ENCODE assay signal across 1 cellular context in the genomic region with DNA sequence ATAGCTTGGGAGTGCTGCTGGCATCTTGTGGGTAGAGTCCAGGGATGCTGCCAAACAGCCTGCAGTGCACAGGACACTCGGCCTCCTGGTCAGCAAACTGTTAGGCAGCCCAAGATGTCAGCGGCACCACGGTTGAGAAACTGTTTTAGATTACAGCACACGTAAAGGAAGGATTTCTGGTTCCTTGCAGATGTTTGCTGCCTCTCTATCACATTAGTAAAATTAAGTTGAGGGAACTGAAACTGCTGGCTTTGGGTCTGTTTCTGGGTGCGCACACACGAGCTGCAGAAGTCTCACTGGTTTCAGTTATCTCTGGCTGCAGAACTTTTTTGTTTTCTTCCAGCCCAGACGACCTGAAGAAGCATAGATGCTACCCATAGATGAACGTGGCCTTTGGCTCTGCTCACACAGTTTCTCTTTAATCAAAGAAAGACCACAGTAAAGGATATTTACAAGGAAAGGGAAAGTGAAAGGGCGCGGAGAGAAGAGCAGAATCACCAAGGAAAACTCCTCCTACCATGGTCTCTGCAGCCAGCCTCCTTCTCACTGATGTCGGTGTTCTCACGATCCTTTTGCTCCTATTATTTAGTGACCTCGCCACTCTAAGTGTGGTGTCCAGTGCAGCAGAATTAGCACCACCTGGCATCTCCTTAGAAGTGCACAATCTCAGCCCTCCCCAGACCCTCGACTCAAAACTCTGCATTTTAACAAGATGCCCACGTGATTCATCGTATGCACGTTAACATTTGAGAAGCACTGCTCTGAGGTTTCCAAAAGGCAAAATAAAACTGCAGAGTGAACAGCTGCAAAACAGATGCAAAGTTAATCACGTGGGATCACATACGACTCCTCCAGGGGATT.
TF ChIP-seq lines count a peak whose summit lies in the region.

No MANE protein-coding gene starts in this region.

TF ChIP-seq in GM23338, 12 proteins besides CTCF, POLR2A, EP300 and RAD21 (continued from another document):
- TF ChIP-seq, protein P1, sequence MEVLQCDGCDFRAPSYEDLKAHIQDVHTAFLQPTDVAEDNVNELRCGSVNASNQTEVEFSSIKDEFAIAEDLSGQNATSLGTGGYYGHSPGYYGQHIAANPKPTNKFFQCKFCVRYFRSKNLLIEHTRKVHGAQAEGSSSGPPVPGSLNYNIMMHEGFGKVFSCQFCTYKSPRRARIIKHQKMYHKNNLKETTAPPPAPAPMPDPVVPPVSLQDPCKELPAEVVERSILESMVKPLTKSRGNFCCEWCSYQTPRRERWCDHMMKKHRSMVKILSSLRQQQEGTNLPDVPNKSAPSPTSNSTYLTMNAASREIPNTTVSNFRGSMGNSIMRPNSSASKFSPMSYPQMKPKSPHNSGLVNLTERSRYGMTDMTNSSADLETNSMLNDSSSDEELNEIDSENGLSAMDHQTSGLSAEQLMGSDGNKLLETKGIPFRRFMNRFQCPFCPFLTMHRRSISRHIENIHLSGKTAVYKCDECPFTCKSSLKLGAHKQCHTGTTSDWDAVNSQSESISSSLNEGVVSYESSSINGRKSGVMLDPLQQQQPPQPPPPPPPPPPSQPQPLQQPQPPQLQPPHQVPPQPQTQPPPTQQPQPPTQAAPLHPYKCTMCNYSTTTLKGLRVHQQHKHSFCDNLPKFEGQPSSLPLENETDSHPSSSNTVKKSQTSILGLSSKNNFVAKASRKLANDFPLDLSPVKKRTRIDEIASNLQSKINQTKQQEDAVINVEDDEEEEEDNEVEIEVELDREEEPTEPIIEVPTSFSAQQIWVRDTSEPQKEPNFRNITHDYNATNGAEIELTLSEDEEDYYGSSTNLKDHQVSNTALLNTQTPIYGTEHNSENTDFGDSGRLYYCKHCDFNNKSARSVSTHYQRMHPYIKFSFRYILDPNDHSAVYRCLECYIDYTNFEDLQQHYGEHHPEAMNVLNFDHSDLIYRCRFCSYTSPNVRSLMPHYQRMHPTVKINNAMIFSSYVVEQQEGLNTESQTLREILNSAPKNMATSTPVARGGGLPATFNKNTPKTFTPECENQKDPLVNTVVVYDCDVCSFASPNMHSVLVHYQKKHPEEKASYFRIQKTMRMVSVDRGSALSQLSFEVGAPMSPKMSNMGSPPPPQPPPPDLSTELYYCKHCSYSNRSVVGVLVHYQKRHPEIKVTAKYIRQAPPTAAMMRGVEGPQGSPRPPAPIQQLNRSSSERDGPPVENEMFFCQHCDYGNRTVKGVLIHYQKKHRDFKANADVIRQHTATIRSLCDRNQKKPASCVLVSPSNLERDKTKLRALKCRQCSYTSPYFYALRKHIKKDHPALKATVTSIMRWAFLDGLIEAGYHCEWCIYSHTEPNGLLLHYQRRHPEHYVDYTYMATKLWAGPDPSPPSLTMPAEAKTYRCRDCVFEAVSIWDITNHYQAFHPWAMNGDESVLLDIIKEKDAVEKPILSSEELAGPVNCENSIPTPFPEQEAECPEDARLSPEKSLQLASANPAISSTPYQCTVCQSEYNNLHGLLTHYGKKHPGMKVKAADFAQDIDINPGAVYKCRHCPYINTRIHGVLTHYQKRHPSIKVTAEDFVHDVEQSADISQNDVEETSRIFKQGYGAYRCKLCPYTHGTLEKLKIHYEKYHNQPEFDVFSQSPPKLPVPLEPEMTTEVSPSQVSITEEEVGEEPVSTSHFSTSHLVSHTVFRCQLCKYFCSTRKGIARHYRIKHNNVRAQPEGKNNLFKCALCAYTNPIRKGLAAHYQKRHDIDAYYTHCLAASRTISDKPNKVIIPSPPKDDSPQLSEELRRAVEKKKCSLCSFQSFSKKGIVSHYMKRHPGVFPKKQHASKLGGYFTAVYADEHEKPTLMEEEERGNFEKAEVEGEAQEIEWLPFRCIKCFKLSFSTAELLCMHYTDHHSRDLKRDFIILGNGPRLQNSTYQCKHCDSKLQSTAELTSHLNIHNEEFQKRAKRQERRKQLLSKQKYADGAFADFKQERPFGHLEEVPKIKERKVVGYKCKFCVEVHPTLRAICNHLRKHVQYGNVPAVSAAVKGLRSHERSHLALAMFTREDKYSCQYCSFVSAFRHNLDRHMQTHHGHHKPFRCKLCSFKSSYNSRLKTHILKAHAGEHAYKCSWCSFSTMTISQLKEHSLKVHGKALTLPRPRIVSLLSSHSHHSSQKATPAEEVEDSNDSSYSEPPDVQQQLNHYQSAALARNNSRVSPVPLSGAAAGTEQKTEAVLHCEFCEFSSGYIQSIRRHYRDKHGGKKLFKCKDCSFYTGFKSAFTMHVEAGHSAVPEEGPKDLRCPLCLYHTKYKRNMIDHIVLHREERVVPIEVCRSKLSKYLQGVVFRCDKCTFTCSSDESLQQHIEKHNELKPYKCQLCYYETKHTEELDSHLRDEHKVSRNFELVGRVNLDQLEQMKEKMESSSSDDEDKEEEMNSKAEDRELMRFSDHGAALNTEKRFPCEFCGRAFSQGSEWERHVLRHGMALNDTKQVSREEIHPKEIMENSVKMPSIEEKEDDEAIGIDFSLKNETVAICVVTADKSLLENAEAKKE (CRISPR knock-in tag; IDR thresholded peaks at IDR 0.05): no peak
- TF ChIP-seq CREB1 (CRISPR knock-in tag; IDR thresholded peaks at IDR 0.05; ENCODE audit: low read depth) (no peak), EZH2phosphoT487 (IDR thresholded peaks at IDR 0.05; ENCODE audit: unreplicated experiment) (no peak), ZNF114 (CRISPR knock-in tag; IDR thresholded peaks at IDR 0.05) (no peak)
